13 cellular contexts compared by ENCODE assay signal in the genomic region with DNA sequence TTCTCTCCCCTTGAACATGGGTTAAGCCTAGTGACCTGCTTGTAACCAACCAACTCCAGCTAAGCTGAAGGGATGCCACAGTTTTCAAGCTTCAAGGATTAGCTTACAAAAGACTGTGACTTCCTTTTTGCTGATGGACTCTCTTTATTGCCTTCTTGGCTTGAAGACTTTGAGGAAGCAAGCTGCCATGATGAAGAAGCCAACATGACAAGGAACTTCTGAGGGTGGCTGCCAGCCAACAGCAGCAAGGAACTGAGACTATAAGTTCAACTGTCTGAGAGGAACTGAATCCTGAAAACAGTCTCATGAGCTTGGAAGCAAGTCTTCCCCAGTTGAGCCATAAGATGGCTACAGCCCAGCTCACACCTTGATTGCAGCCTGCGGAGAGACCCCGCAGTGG.
DNase-seq lines count a peak whose midpoint lies in the region; TF ChIP-seq lines count a peak whose summit lies in the region.
"Had no signal": no experiment of that assay in that cellular context is flagged by ENCODE, and none has a peak within 500 bp of the region (broad histone marks: within the 10 kb centered on the region; RNA-seq: fewer than 3 reads in every experiment).

No MANE protein-coding gene starts in this region.

- TF ChIP-seq CTCF in glutamatergic neuron (IDR thresholded peaks at IDR 0.05; ENCODE audit: partially characterized antibody, unreplicated experiment): no peak
- no peak for TF ChIP-seq CTCF in mesothelial cell of epicardium (IDR thresholded peaks at IDR 0.05; ENCODE audit: unreplicated experiment)
- TF ChIP-seq CTCF in type B pancreatic cell (conservative IDR thresholded peaks at IDR 0.05): no peak

- peak overlapping the region; percentile 48 for H3K27ac Mint-ChIP-seq in glutamatergic neuron (ENCODE audit: unreplicated experiment)
- peak overlapping the region; percentile 43 for H3K27ac Mint-ChIP-seq in mesothelial cell of epicardium
- H3K27ac Mint-ChIP-seq in type B pancreatic cell: no peak overlapping the region
- H3K27ac Mint-ChIP-seq: activated naive CD8-positive, alpha-beta T cell treated with anti-CD3 and anti-CD28 coated beads, Interleukin-2, amount 50 U/mL, for 24 hours; CD8-positive, alpha-beta T cell had no signal

- peaks cover 40% of the 10 kb centered on the region for H3K4me1 Mint-ChIP-seq in glutamatergic neuron (ENCODE audit: low read depth, unreplicated experiment)
- peaks cover 58% of the 10 kb centered on the region for H3K4me1 Mint-ChIP-seq in mesothelial cell of epicardium
- peaks cover 62% of the 10 kb centered on the region for H3K4me1 Mint-ChIP-seq in type B pancreatic cell (ENCODE audit: unreplicated experiment)
- H3K4me1 Mint-ChIP-seq: activated naive CD8-positive, alpha-beta T cell treated with anti-CD3 and anti-CD28 coated beads, Interleukin-2, amount 50 U/mL, for 24 hours; central memory CD8-positive, alpha-beta T cell had no signal

- H3K27me3 Mint-ChIP-seq in glutamatergic neuron (ENCODE audit: unreplicated experiment) (peaks cover 3% of the 10 kb centered on the region), mesothelial cell of epicardium (ENCODE audit: low read depth) (no peaks in the 10 kb centered on the region), type B pancreatic cell (peaks cover 5% of the 10 kb centered on the region)
- H3K27me3 Mint-ChIP-seq: activated naive CD8-positive, alpha-beta T cell treated with anti-CD3 and anti-CD28 coated beads, Interleukin-2, amount 50 U/mL, for 24 hours; central memory CD8-positive, alpha-beta T cell had no signal

- H3K4me3 Mint-ChIP-seq in glutamatergic neuron (ENCODE audit: unreplicated experiment) (no peak overlapping the region), mesothelial cell of epicardium (no peak overlapping the region), type B pancreatic cell (no peak overlapping the region)
- H3K4me3 Mint-ChIP-seq: activated naive CD8-positive, alpha-beta T cell treated with anti-CD3 and anti-CD28 coated beads, Interleukin-2, amount 50 U/mL, for 24 hours; CD8-positive, alpha-beta T cell; central memory CD8-positive, alpha-beta T cell had no signal

- no peaks in the 10 kb centered on the region for H3K36me3 Mint-ChIP-seq in glutamatergic neuron (ENCODE audit: unreplicated experiment)
- no peaks in the 10 kb centered on the region for H3K36me3 Mint-ChIP-seq in mesothelial cell of epicardium
- H3K36me3 Mint-ChIP-seq in type B pancreatic cell: no peaks in the 10 kb centered on the region
- H3K36me3 Mint-ChIP-seq: CD8-positive, alpha-beta T cell had no signal

- H3K9me3 Mint-ChIP-seq in glutamatergic neuron (ENCODE audit: unreplicated experiment) (peaks cover 11% of the 10 kb centered on the region), mesothelial cell of epicardium (no peaks in the 10 kb centered on the region), type B pancreatic cell (no peaks in the 10 kb centered on the region)
- H3K9me3 Mint-ChIP-seq: CD8-positive, alpha-beta T cell had no signal

- DNase-seq in AML-193 (lab: John Stamatoyannopoulos, UW): peak; percentile 3 to 6
- peak; percentile 89 for DNase-seq in NOMO-1 treated with dmso at 0.1 percent for 144 hours (lab: John Stamatoyannopoulos, UW; ENCODE audit: unreplicated experiment)
- no peak for DNase-seq in glutamatergic neuron
- no peak for DNase-seq in mesothelial cell of epicardium (ENCODE audit: low spot score in 2 of 2, unreplicated experiment in 2 of 2)
- no peak for DNase-seq in type B pancreatic cell (ENCODE audit: extremely low spot score, unreplicated experiment)
- no peak for DNase-seq in superior temporal gyrus (ENCODE audit: extremely low spot score)
- no peak for DNase-seq in activated effector memory CD4-positive, alpha-beta T cell treated with anti-CD3 and anti-CD28 coated beads, Interleukin-2, amount 50 U/mL, for 16 hours
- no peak for DNase-seq in activated CD4-positive, alpha-beta T cell treated with anti-CD3 and anti-CD28 coated beads for 48 hours
- DNase-seq: activated naive CD8-positive, alpha-beta T cell treated with anti-CD3 and anti-CD28 coated beads, Interleukin-2, amount 50 U/mL, for 24 hours; activated T-cell treated with anti-CD3 and anti-CD28 coated beads, Interleukin-2, amount 50 U/mL, for 48 hours; CD8-positive, alpha-beta T cell; NCI-H2107 had no signal

Comparison
In these comparisons a context has a peak if more than half of its experiments do, and no peak if none do; other contexts are left out.
1. DNase-seq: peak in AML-193 (2 of 2) and NOMO-1 treated with dmso at 0.1 percent for 144 hours (single experiment); none in glutamatergic neuron (single experiment), mesothelial cell of epicardium (0 of 2), type B pancreatic cell (single experiment), superior temporal gyrus (single experiment), activated effector memory CD4-positive, alpha-beta T cell treated with anti-CD3 and anti-CD28 coated beads, Interleukin-2, amount 50 U/mL, for 16 hours (single experiment) and activated CD4-positive, alpha-beta T cell treated with anti-CD3 and anti-CD28 coated beads for 48 hours (single experiment).